Comparison of ENCODE assay signal across 9 cellular contexts in genomic region chr4:54099287-54099958, GRCh38. TPM values are rescaled to one million over a fixed set of nuclear protein-coding genes. Genes with fewer than 3 reads are reported as not detected.
DNase-seq lines count a peak whose midpoint lies in the region; TF ChIP-seq lines count a peak whose summit lies in the region.
"Had no signal": no experiment of that assay in that cellular context is flagged by ENCODE, and none has a peak within 500 bp of the region (broad histone marks: within the 10 kb centered on the region; RNA-seq: fewer than 3 reads in every experiment).

No MANE protein-coding gene starts in this region.

- H3K27ac Mint-ChIP-seq in dendritic cell treated with granulocyte-macrophage colony-stimulating factor and Interleukin-4, amounts not matched to agents 40 ng/mL and 50 ng/mL, for 4 days, result no peak overlapping the region
- H3K27ac Mint-ChIP-seq in progenitor cell of endocrine pancreas, result no peak overlapping the region

- H3K9me2 ChIP-seq in neural cell (ENCODE audit: insufficient read depth, low read length), result no peaks in the 10 kb centered on the region

- TF ChIP-seq CTCF in neural cell (IDR thresholded peaks at IDR 0.05; ENCODE audit: poor library complexity, severe bottlenecking) (no peak), progenitor cell of endocrine pancreas (IDR thresholded peaks at IDR 0.05; ENCODE audit: unreplicated experiment) (no peak)

- no peaks in the 10 kb centered on the region for H3K36me3 ChIP-seq in neural cell (ENCODE audit: insufficient read depth, low read length)

- TF ChIP-seq EP300 in neural cell (conservative IDR thresholded peaks at IDR 0.05; ENCODE audit: poor library complexity, severe bottlenecking), result no peak

- H3K4me1 Mint-ChIP-seq in dendritic cell treated with granulocyte-macrophage colony-stimulating factor and Interleukin-4, amounts not matched to agents 40 ng/mL and 50 ng/mL, for 4 days (ENCODE audit: low read depth), result peaks cover 55% of the 10 kb centered on the region
- H3K4me1 Mint-ChIP-seq in progenitor cell of endocrine pancreas (ENCODE audit: low read depth), result peaks cover 18% of the 10 kb centered on the region

- intact Hi-C loops in dendritic cell treated with granulocyte-macrophage colony-stimulating factor and Interleukin-4, amounts not matched to agents 40 ng/mL and 50 ng/mL, for 4 days (cut with micrococcal nuclease), result no loop called here

- H3K9ac ChIP-seq in neural cell (ENCODE audit: low read length), result no peak overlapping the region

- peaks cover 100% of the 10 kb centered on the region for H3K27me3 ChIP-seq in neural cell (ENCODE audit: insufficient read depth, low read depth, low read length)

- peak overlapping the region; percentile 34 for H3K4me3 Mint-ChIP-seq in dendritic cell treated with granulocyte-macrophage colony-stimulating factor and Interleukin-4, amounts not matched to agents 40 ng/mL and 50 ng/mL, for 4 days
- no peak overlapping the region for H3K4me3 Mint-ChIP-seq in progenitor cell of endocrine pancreas (ENCODE audit: low read depth)

- peak overlapping the region; percentile 79 for H3K4me3 ChIP-seq in neural cell (ENCODE audit: low read length)

- H2AFZ ChIP-seq in neural cell (ENCODE audit: low read depth, low read length), result no peak overlapping the region

- peaks cover 95% of the 10 kb centered on the region for H3K27me3 Mint-ChIP-seq in dendritic cell treated with granulocyte-macrophage colony-stimulating factor and Interleukin-4, amounts not matched to agents 40 ng/mL and 50 ng/mL, for 4 days
- H3K27me3 Mint-ChIP-seq in progenitor cell of endocrine pancreas, result peaks cover 95% of the 10 kb centered on the region

- TF ChIP-seq RAD21 in neural cell (conservative IDR thresholded peaks at IDR 0.05), result no peak

- peaks cover 21% of the 10 kb centered on the region for H3K79me2 ChIP-seq in neural cell (replicated peaks; ENCODE audit: insufficient read depth, low read length)

- H3K27ac ChIP-seq in neural cell (ENCODE audit: low read length), result no peak overlapping the region
- H3K27ac ChIP-seq: epithelial cell of prostate had no signal

- H3F3A ChIP-seq in neural cell (ENCODE audit: insufficient read depth, low read length, poor library complexity, severe bottlenecking), result peaks cover 4% of the 10 kb centered on the region

- peak; percentile 29 for DNase-seq in COLO668 (lab: John Stamatoyannopoulos, UW; ENCODE audit: unreplicated experiment)
- peak; percentile 29 for DNase-seq in M059J (ENCODE audit: low read depth)
- DNase-seq in activated effector memory CD4-positive, alpha-beta T cell treated with Interleukin-2 at 50 U/mL for 16 hours, result no peak
- DNase-seq in progenitor cell of endocrine pancreas (ENCODE audit: low spot score, unreplicated experiment), result no peak
- DNase-seq in RPMI8226, result no peak
- DNase-seq in NCI-H1048 (lab: John Stamatoyannopoulos, UW), result no peak

- H3K36me3 Mint-ChIP-seq in dendritic cell treated with granulocyte-macrophage colony-stimulating factor and Interleukin-4, amounts not matched to agents 40 ng/mL and 50 ng/mL, for 4 days (ENCODE audit: low read depth), result no peaks in the 10 kb centered on the region
- no peaks in the 10 kb centered on the region for H3K36me3 Mint-ChIP-seq in progenitor cell of endocrine pancreas (ENCODE audit: insufficient read depth)

- no peaks in the 10 kb centered on the region for H3K9me3 ChIP-seq in neural cell (ENCODE audit: low read length)

- no peak overlapping the region for H3K4me2 ChIP-seq in neural cell (ENCODE audit: low read length)

- no peaks in the 10 kb centered on the region for H3K9me3 Mint-ChIP-seq in dendritic cell treated with granulocyte-macrophage colony-stimulating factor and Interleukin-4, amounts not matched to agents 40 ng/mL and 50 ng/mL, for 4 days
- no peaks in the 10 kb centered on the region for H3K9me3 Mint-ChIP-seq in progenitor cell of endocrine pancreas (ENCODE audit: low read depth)

- H4K20me1 ChIP-seq in neural cell (ENCODE audit: insufficient read depth), result no peaks in the 10 kb centered on the region

TF ChIP-seq in neural cell, 6 proteins besides CTCF, POLR2A, EP300 and RAD21:
- TF ChIP-seq TAF1 (IDR thresholded peaks at IDR 0.05; ENCODE audit: low read depth), result no peak
- no peak for TF ChIP-seq MXI1 (conservative IDR thresholded peaks at IDR 0.05; ENCODE audit: poor library complexity, severe bottlenecking)
- TF ChIP-seq EZH2 (IDR thresholded peaks at IDR 0.05; ENCODE audit: borderline replicate concordance, insufficient read depth, low read length, poor library complexity, severe bottlenecking), result no peak
- no peak for TF ChIP-seq REST (IDR thresholded peaks at IDR 0.05; ENCODE audit: borderline replicate concordance)
- TF ChIP-seq POLR2AphosphoS5 (IDR thresholded peaks at IDR 0.05), result no peak
- TF ChIP-seq SMC3 (conservative IDR thresholded peaks at IDR 0.05; ENCODE audit: poor library complexity), result no peak

RNA-seq across cellular contexts. Expression of gene GSX2, which starts 0.5 kb away (rescaled TPM):
- not detected in 2 replicates for total RNA-seq in M059J (2014; rRNA removed; shearing (Covaris generic))
- 0.48 and 0.87 TPM in 2 replicates for polyA plus RNA-seq in neural cell
- 1.5 and 2.7 TPM in 2 replicates for polyA minus RNA-seq in neural cell
- total RNA-seq in progenitor cell of endocrine pancreas, result not detected in 2 replicates

RNA-seq across cellular contexts. Expression of gene CHIC2, which starts 35.0 kb away (rescaled TPM):
- total RNA-seq in M059J (2014; rRNA removed; shearing (Covaris generic)), result 31.4 and 34.8 TPM in 2 replicates
- polyA plus RNA-seq in neural cell, result 51.8 and 58.5 TPM in 2 replicates
- 64.5 and 67.7 TPM in 2 replicates for polyA minus RNA-seq in neural cell
- total RNA-seq in progenitor cell of endocrine pancreas, result 15.6 and 15.9 TPM in 2 replicates

Comparison
In these comparisons a context has a peak if more than half of its experiments do, and no peak if none do; other contexts are left out.
1. DNase-seq: peak in COLO668 (single experiment) and M059J (single experiment); none in activated effector memory CD4-positive, alpha-beta T cell treated with Interleukin-2 at 50 U/mL for 16 hours (single experiment), progenitor cell of endocrine pancreas (single experiment), RPMI8226 (single experiment) and NCI-H1048 (single experiment).